Comparison of ENCODE assay signal across 17 cellular contexts in genomic region chr19:41810301-41810700, GRCh38. TPM values are rescaled to one million over a fixed set of nuclear protein-coding genes. Genes with fewer than 3 reads are reported as not detected.
DNase-seq lines count a peak whose midpoint lies in the region; ATAC-seq and TF ChIP-seq lines count a peak whose summit lies in the region.
"Had no signal": no experiment of that assay in that cellular context is flagged by ENCODE, and none has a peak within 500 bp of the region (broad histone marks: within the 10 kb centered on the region; RNA-seq: fewer than 3 reads in every experiment).

No MANE protein-coding gene starts in this region.

- H3K9me3 ChIP-seq in right cardiac atrium (ENCODE audit: control insufficient read depth, low read length) (no peaks in the 10 kb centered on the region), neuronal stem cell (replicated peaks in 1 of 2; ENCODE audit: control insufficient read depth in 2 of 2, insufficient read depth in 1 of 2, low read depth in 1 of 2, low read length in 2 of 2) (no peaks in the 10 kb centered on the region), stomach (no peaks in the 10 kb centered on the region)
- H3K9me3 ChIP-seq: SJSA1 had no signal

- H3K9me3 Mint-ChIP-seq in dendritic cell treated with granulocyte-macrophage colony-stimulating factor and Interleukin-4, amounts not matched to agents 40 ng/mL and 50 ng/mL, for 4 days: no peaks in the 10 kb centered on the region
- H3K9me3 Mint-ChIP-seq in type B pancreatic cell: no peaks in the 10 kb centered on the region

- intact Hi-C loops in right cardiac atrium (cut with DNase I): no loop called here
- intact Hi-C loops in Right ventricle myocardium inferior (cut with DNase I): no loop called here
- intact Hi-C loops in dendritic cell treated with granulocyte-macrophage colony-stimulating factor and Interleukin-4, amounts not matched to agents 40 ng/mL and 50 ng/mL, for 4 days (cut with micrococcal nuclease): no loop called here
- intact Hi-C loops in stomach (cut with DNase I; ENCODE audit: low total_unique reads): no loop called here

- H2BK5ac ChIP-seq in neuronal stem cell (ENCODE audit: low read length): no peak overlapping the region

- H3K36me3 Mint-ChIP-seq in dendritic cell treated with granulocyte-macrophage colony-stimulating factor and Interleukin-4, amounts not matched to agents 40 ng/mL and 50 ng/mL, for 4 days (ENCODE audit: low read depth): peaks cover 30% of the 10 kb centered on the region
- H3K36me3 Mint-ChIP-seq in type B pancreatic cell: no peaks in the 10 kb centered on the region

- ATAC-seq in right cardiac atrium (peak; percentile 14 to 31), Right ventricle myocardium inferior (no peak), HG03039 (IDR thresholded peaks at IDR 0.05; ENCODE audit: unreplicated experiment) (no peak)

- H2AK5ac ChIP-seq in neuronal stem cell (ENCODE audit: low read depth, low read length): no peak overlapping the region

- H3K27me3 ChIP-seq in right cardiac atrium (ENCODE audit: control insufficient read depth, insufficient read depth): no peaks in the 10 kb centered on the region
- H3K27me3 ChIP-seq in neuronal stem cell (ENCODE audit: control insufficient read depth in 3 of 3, insufficient read depth in 3 of 3, low read depth in 1 of 3, low read length in 3 of 3): peaks cover 0 to 12% (median 1%) of the 10 kb centered on the region in 3 experiments
- H3K27me3 ChIP-seq in stomach: peaks cover 0 to 30% (median 6%) of the 10 kb centered on the region in 3 donors

- no peak overlapping the region for H3K9ac ChIP-seq in neuronal stem cell (ENCODE audit: low read depth, low read length, poor library complexity)
- H3K9ac ChIP-seq: KMS-11 had no signal

- H3K4me1 ChIP-seq in right cardiac atrium (ENCODE audit: control insufficient read depth, insufficient read depth, low read length) (no peaks in the 10 kb centered on the region), neuronal stem cell (ENCODE audit: control insufficient read depth in 2 of 2, insufficient read depth in 1 of 2, low read depth in 1 of 2, low read length in 2 of 2) (no peaks in the 10 kb centered on the region), stomach (no peaks in the 10 kb centered on the region)
- H3K4me1 ChIP-seq: SJSA1 had no signal

- H3K27ac Mint-ChIP-seq in dendritic cell treated with granulocyte-macrophage colony-stimulating factor and Interleukin-4, amounts not matched to agents 40 ng/mL and 50 ng/mL, for 4 days: peak overlapping the region; percentile 84
- H3K27ac Mint-ChIP-seq in type B pancreatic cell: no peak overlapping the region

- H3K4me3 ChIP-seq in right cardiac atrium (ENCODE audit: low read length): no peak overlapping the region
- no peak overlapping the region for H3K4me3 ChIP-seq in neuronal stem cell (ENCODE audit: low read length in 2 of 2)
- no peak overlapping the region for H3K4me3 ChIP-seq in stomach
- H3K4me3 ChIP-seq: SJSA1 had no signal

- peak overlapping the region; percentile 35 for H3K18ac ChIP-seq in neuronal stem cell (ENCODE audit: low read length)

- H3K27ac ChIP-seq in right cardiac atrium (ENCODE audit: low read length): no peak overlapping the region
- no peak overlapping the region for H3K27ac ChIP-seq in neuronal stem cell (replicated peaks; ENCODE audit: low read length)
- H3K27ac ChIP-seq in stomach: peak overlapping the region in 3 of 5 donors; percentile 29 to 75 (median 71)
- H3K27ac ChIP-seq: KMS-11, SJSA1 had no signal

- no peak for TF ChIP-seq POLR2A in stomach (IDR thresholded peaks at IDR 0.05)

- no peak overlapping the region for H2BK120ac ChIP-seq in neuronal stem cell (ENCODE audit: low read depth, low read length)

- H4K91ac ChIP-seq in neuronal stem cell (ENCODE audit: low read depth, low read length, poor library complexity): no peak overlapping the region

- H3K79me1 ChIP-seq in neuronal stem cell (ENCODE audit: low read depth, low read length): peaks cover 2% of the 10 kb centered on the region

- H3K4ac ChIP-seq in neuronal stem cell (ENCODE audit: low read length): no peak overlapping the region

- no peak overlapping the region for H2AFZ ChIP-seq in neuronal stem cell (ENCODE audit: low read length)

- peaks cover 90% of the 10 kb centered on the region for H3K4me1 Mint-ChIP-seq in dendritic cell treated with granulocyte-macrophage colony-stimulating factor and Interleukin-4, amounts not matched to agents 40 ng/mL and 50 ng/mL, for 4 days (ENCODE audit: low read depth)
- H3K4me1 Mint-ChIP-seq in type B pancreatic cell (ENCODE audit: unreplicated experiment): no peaks in the 10 kb centered on the region

- no peaks in the 10 kb centered on the region for H3K36me3 ChIP-seq in neuronal stem cell (replicated peaks in 1 of 2; ENCODE audit: control insufficient read depth in 2 of 2, insufficient read depth in 2 of 2, low read length in 2 of 2)
- no peaks in the 10 kb centered on the region for H3K36me3 ChIP-seq in stomach
- H3K36me3 ChIP-seq: SJSA1 had no signal

- no peak for TF ChIP-seq CTCF in stomach (IDR thresholded peaks at IDR 0.05)
- TF ChIP-seq CTCF in type B pancreatic cell (conservative IDR thresholded peaks at IDR 0.05): no peak

- no peaks in the 10 kb centered on the region for H3K27me3 Mint-ChIP-seq in dendritic cell treated with granulocyte-macrophage colony-stimulating factor and Interleukin-4, amounts not matched to agents 40 ng/mL and 50 ng/mL, for 4 days
- no peaks in the 10 kb centered on the region for H3K27me3 Mint-ChIP-seq in type B pancreatic cell

- DNase-seq in right cardiac atrium (no peak), Right ventricle myocardium inferior (ENCODE audit: missing footprints) (no peak), neuronal stem cell (ENCODE audit: low spot score) (no peak), stomach (no peak), type B pancreatic cell (ENCODE audit: extremely low spot score, unreplicated experiment) (no peak), AML-193 (lab: John Stamatoyannopoulos, UW) (no peak)
- DNase-seq: DMS79, NCI-H1417 treated with DMSO at 0.1 percent for 48 hours, NCI-H187 treated with DMSO at 0.1 percent for 48 hours, NCI-H345, NCI-H524 treated with DMSO at 0.1 percent for 48 hours had no signal

- H4K8ac ChIP-seq in neuronal stem cell (ENCODE audit: low read depth, low read length): no peak overlapping the region

- H3K23ac ChIP-seq in neuronal stem cell (ENCODE audit: low read depth, low read length, poor library complexity): no peak overlapping the region

- WGBS in right cardiac atrium: 42% methylated on average over 4 of the region's 4 CpGs
- no CpG with 5 or more reads among the region's 4 CpGs for WGBS in neuronal stem cell (ENCODE audit: extremely low coverage in 2 of 2, insufficient read length in 2 of 2, insufficient replicate concordance in 1 of 2), 2 donors
- 30 to 67% (median 43%) methylated on average over 2 to 4 of the region's 4 CpGs for WGBS in stomach, 5 donors

- H3K4me2 ChIP-seq in neuronal stem cell (ENCODE audit: insufficient read depth, low read length, poor library complexity, severe bottlenecking): no peak overlapping the region
- H3K4me2 ChIP-seq: KMS-11 had no signal

- no peak for TF ChIP-seq EP300 in stomach (IDR thresholded peaks at IDR 0.05)

- peak overlapping the region; percentile 39 for H3K4me3 Mint-ChIP-seq in dendritic cell treated with granulocyte-macrophage colony-stimulating factor and Interleukin-4, amounts not matched to agents 40 ng/mL and 50 ng/mL, for 4 days
- H3K4me3 Mint-ChIP-seq in type B pancreatic cell: no peak overlapping the region

- H2BK12ac ChIP-seq in neuronal stem cell (ENCODE audit: low read length): no peak overlapping the region

- no peak overlapping the region for H3K14ac ChIP-seq in neuronal stem cell (ENCODE audit: low read length)

- no peak overlapping the region for H2BK15ac ChIP-seq in neuronal stem cell (ENCODE audit: low read length)

RNA-seq across cellular contexts. Expression of gene CEACAM3, which starts 13.9 kb away (rescaled TPM):
- total RNA-seq in right cardiac atrium: under 1 TPM in 2 of 4 donors, not detected in 2; 0.29 to 0.59 TPM
- 0.07 TPM for polyA plus RNA-seq in right cardiac atrium
- total RNA-seq in Right ventricle myocardium inferior: 0.32 TPM
- polyA plus RNA-seq in neuronal stem cell (2013, experiment 1 of 2): not detected
- not detected for polyA plus RNA-seq in neuronal stem cell (2013, experiment 2 of 2)
- total RNA-seq in stomach: not detected
- under 1 TPM in 2 of 3 donors, not detected in 1; 0.13 to 0.31 TPM for polyA plus RNA-seq in stomach
- total RNA-seq in type B pancreatic cell (ENCODE audit: low replicate concordance): not detected in 2 replicates
- total RNA-seq: H1, HT-29, SJSA1 had no signal
- polyA plus RNA-seq: H1 had no signal

RNA-seq across cellular contexts. Expression of gene LYPD4, which starts 34.2 kb away (rescaled TPM):
- total RNA-seq in right cardiac atrium (not detected), Right ventricle myocardium inferior (not detected), stomach (not detected), type B pancreatic cell (ENCODE audit: low replicate concordance) (not detected in 2 replicates)
- polyA plus RNA-seq in right cardiac atrium (not detected), stomach (not detected)
- not detected for polyA plus RNA-seq in neuronal stem cell (2013, experiment 1 of 2)
- polyA plus RNA-seq in neuronal stem cell (2013, experiment 2 of 2): not detected
- total RNA-seq: H1, HT-29, SJSA1 had no signal

RNA-seq across cellular contexts. Expression of gene DMRTC2, which starts 34.5 kb away (rescaled TPM):
- total RNA-seq in right cardiac atrium: not detected
- polyA plus RNA-seq in right cardiac atrium: not detected
- total RNA-seq in Right ventricle myocardium inferior: not detected
- not detected for polyA plus RNA-seq in neuronal stem cell (2013, experiment 1 of 2)
- not detected for polyA plus RNA-seq in neuronal stem cell (2013, experiment 2 of 2)
- total RNA-seq in stomach: not detected
- not detected for polyA plus RNA-seq in stomach
- total RNA-seq in type B pancreatic cell (ENCODE audit: low replicate concordance): not detected in 2 replicates
- total RNA-seq: H1, HT-29, SJSA1 had no signal
- polyA plus RNA-seq: H1 had no signal

RNA-seq across cellular contexts. Expression of gene RPS19, which starts 49.8 kb away (rescaled TPM):
- total RNA-seq in right cardiac atrium (100 to 1,000 TPM; 625 to 784 (median 741) TPM), Right ventricle myocardium inferior (717 TPM), stomach (1,000 to 10,000 TPM in 3 of 5 donors, 100 to 1,000 TPM in 2; 394 to 1,489 (median 1,008) TPM), type B pancreatic cell (ENCODE audit: low replicate concordance) (3,159 and 4,081 TPM in 2 replicates)
- polyA plus RNA-seq in right cardiac atrium (863 TPM), stomach (1,000 to 10,000 TPM; 2,818 to 4,242 (median 2,979) TPM)
- polyA plus RNA-seq in neuronal stem cell (2013, experiment 1 of 2): 4,580 TPM
- 4,472 TPM for polyA plus RNA-seq in neuronal stem cell (2013, experiment 2 of 2)

RNA-seq across cellular contexts. Expression of gene CEACAM6, which starts 55.0 kb away (rescaled TPM):
- total RNA-seq in right cardiac atrium (under 1 TPM in 1 of 4 donors, not detected in 3; 0.36 TPM), Right ventricle myocardium inferior (not detected), stomach (10 to 100 TPM in 2 of 5 donors, 1 to 10 TPM in 1, not detected in 2; 5.5 to 16.2 (median 14.7) TPM), type B pancreatic cell (ENCODE audit: low replicate concordance) (29.8 and 76.1 TPM in 2 replicates)
- polyA plus RNA-seq in right cardiac atrium (not detected), stomach (10 to 100 TPM in 1 of 3 donors, 1 to 10 TPM in 2; 1.7 to 29.6 (median 7.8) TPM)
- not detected for polyA plus RNA-seq in neuronal stem cell (2013, experiment 1 of 2)
- not detected for polyA plus RNA-seq in neuronal stem cell (2013, experiment 2 of 2)
- total RNA-seq: H1, SJSA1 had no signal
- polyA plus RNA-seq: H1 had no signal

Comparison
In these comparisons a context has a peak if more than half of its experiments do, and no peak if none do; other contexts are left out.
1. ATAC-seq: peak in right cardiac atrium (2 of 2); none in Right ventricle myocardium inferior (single experiment) and HG03039 (single experiment).
2. H3K27ac ChIP-seq: peak in stomach (3 of 5); none in right cardiac atrium (single experiment) and neuronal stem cell (single experiment).